Comparison of ENCODE assay signal across 30 cellular contexts in genomic region chr3:41874022-41874421, GRCh38.
"Had no signal": no experiment of that assay in that cellular context is flagged by ENCODE, and none has a peak within 500 bp of the region (broad histone marks: within the 10 kb centered on the region; RNA-seq: fewer than 3 reads in every experiment).

No MANE protein-coding gene starts in this region.

- H3K4me3 ChIP-seq: adrenal gland, body of pancreas, breast epithelium, MG63, Peyer's patch had no signal

- H3K27me3 ChIP-seq: adrenal gland, body of pancreas, breast epithelium, MG63, Peyer's patch had no signal

- DNase-seq: activated CD4-positive, alpha-beta memory T cell treated with anti-CD3 and anti-CD28 coated beads for 36 hours; activated CD4-positive, alpha-beta T cell treated with anti-CD3 and anti-CD28 coated beads for 36 hours; activated CD4-positive, alpha-beta T cell treated with anti-CD3 and anti-CD28 coated beads, Interleukin-2, amount 10 ng/mL, durations not matched to agents 7 days and 5 days; activated CD8-positive, alpha-beta memory T cell treated with anti-CD3 and anti-CD28 coated beads, Interleukin-2, amount 50 U/mL, for 4 hours; activated gamma-delta T cell treated with Interleukin-2 at 50 U/mL for 16 hours; activated naive CD4-positive, alpha-beta T cell treated with anti-CD3 and anti-CD28 coated beads for 36 hours; activated T-cell treated with anti-CD3 and anti-CD28 coated beads for 4 hours; activated T-cell treated with anti-CD3 and anti-CD28 coated beads, Interleukin-2, amount 50 U/mL, for 4 hours; adrenal gland; body of pancreas; Karpas-422; KBM-7; MG63; NCI-H1092; NCI-H1436 treated with DMSO at 0.1 percent for 48 hours; NCI-H1694 treated with DMSO at 0.1 percent for 48 hours; NCI-H2029; NCI-H345; NCI-H524 treated with DMSO at 0.1 percent for 48 hours; PC-3; Peyer's patch; RPMI8226; SHP77 treated with DMSO at 0.1 percent for 48 hours; T1000 had no signal

- H3K9me3 ChIP-seq: adrenal gland, body of pancreas, breast epithelium, MG63, Peyer's patch had no signal

- H3K36me3 ChIP-seq: adrenal gland, breast epithelium, MG63, Peyer's patch had no signal

- H3K4me1 ChIP-seq: adrenal gland, body of pancreas, breast epithelium, Peyer's patch had no signal

- H3K27ac ChIP-seq: adrenal gland, body of pancreas, breast epithelium, Peyer's patch had no signal

- FAIRE-seq: astrocyte, TTC549 had no signal

- ATAC-seq: activated CD4-positive, alpha-beta T cell treated with anti-CD3 and anti-CD28 coated beads for 36 hours; activated CD4-positive, CD25-positive, alpha-beta regulatory T cell treated with anti-CD3 and anti-CD28 coated beads, Interleukin-2, amount 50 U/mL, for 24 hours; activated naive CD4-positive, alpha-beta T cell treated with anti-CD3 and anti-CD28 coated beads, Interleukin-2, amount 50 U/mL, for 72 hours; activated T-cell treated with anti-CD3 and anti-CD28 coated beads, Interleukin-2, amount 50 U/mL, for 4 hours; body of pancreas; PC-3; WTC11 had no signal
